Comparison of ENCODE assay signal across 20 cellular contexts in genomic region chr11:30218278-30218677, GRCh38. TPM values are rescaled to one million over a fixed set of nuclear protein-coding genes. Genes with fewer than 3 reads are reported as not detected.
DNase-seq lines count a peak whose midpoint lies in the region; ATAC-seq and TF ChIP-seq lines count a peak whose summit lies in the region.
"Had no signal": no experiment of that assay in that cellular context is flagged by ENCODE, and none has a peak within 500 bp of the region (broad histone marks: within the 10 kb centered on the region; RNA-seq: fewer than 3 reads in every experiment).

No MANE protein-coding gene starts in this region.

- H3K27ac ChIP-seq in right atrium auricular region: no peak overlapping the region
- H3K27ac ChIP-seq: 22Rv1; BLaER1 treated with 17β-estradiol and CSF1 and Interleukin-3, amounts not matched to agents 10 nM and 100 nM; GM23248 had no signal

- intact Hi-C loops in Right ventricle myocardium inferior (cut with DNase I) (no loop called here), cardiac septum (cut with DNase I) (no loop called here), left ventricle myocardium superior (cut with micrococcal nuclease) (no loop called here)

- DNase-seq in Right ventricle myocardium inferior (ENCODE audit: missing footprints): no peak
- DNase-seq in cardiac septum (ENCODE audit: low spot score): no peak
- no peak for DNase-seq in left ventricle myocardium superior
- no peak for DNase-seq in right atrium auricular region (ENCODE audit: low spot score)
- DNase-seq in pons (ENCODE audit: low spot score): peak; percentile 22
- no peak for DNase-seq in NCI-H748 treated with DMSO at 0.1 percent for 48 hours (lab: John Stamatoyannopoulos, UW)
- DNase-seq: BE2C; CD4-positive, alpha-beta T cell; CD8-positive, alpha-beta memory T cell; DMS 273 treated with DMSO at 0.1 percent for 48 hours; DMS79; EL; GDM1; GM23248; H9 had no signal

- H3K9me3 ChIP-seq in right atrium auricular region: no peaks in the 10 kb centered on the region
- H3K9me3 ChIP-seq: BE2C; BLaER1 treated with 17β-estradiol and CSF1 and Interleukin-3, amounts not matched to agents 10 nM and 100 nM had no signal

- no peak for TF ChIP-seq CTCF in right atrium auricular region (IDR thresholded peaks at IDR 0.05)

- no peaks in the 10 kb centered on the region for H3K27me3 ChIP-seq in right atrium auricular region
- H3K27me3 ChIP-seq: BE2C; BLaER1 treated with 17β-estradiol and CSF1 and Interleukin-3, amounts not matched to agents 10 nM and 100 nM had no signal

- H3K36me3 ChIP-seq in right atrium auricular region: no peaks in the 10 kb centered on the region
- H3K36me3 ChIP-seq: BE2C; BLaER1 treated with 17β-estradiol and CSF1 and Interleukin-3, amounts not matched to agents 10 nM and 100 nM had no signal

- no peak overlapping the region for H3K4me3 ChIP-seq in right atrium auricular region
- H3K4me3 ChIP-seq: BLaER1 treated with 17β-estradiol and CSF1 and Interleukin-3, amounts not matched to agents 10 nM and 100 nM; GM12878; GM23248 had no signal

- ATAC-seq in Right ventricle myocardium inferior: peak; percentile 42
- ATAC-seq in left ventricle myocardium superior: peak; percentile 78
- ATAC-seq: GM12878, HCT116 had no signal

- no peaks in the 10 kb centered on the region for H3K4me1 ChIP-seq in right atrium auricular region
- H3K4me1 ChIP-seq: BE2C had no signal

RNA-seq across cellular contexts. Expression of gene FSHB, which starts 12.5 kb away (rescaled TPM):
- not detected for total RNA-seq in Right ventricle myocardium inferior
- total RNA-seq in cardiac septum: not detected
- total RNA-seq in left ventricle myocardium superior: not detected
- total RNA-seq in right atrium auricular region: not detected
- total RNA-seq: CD4-positive, alpha-beta T cell; CD8-positive, alpha-beta memory T cell; GM12878; GM23248; H4; H9 had no signal
